Comparison of ENCODE assay signal across 1 cellular context in the genomic region with DNA sequence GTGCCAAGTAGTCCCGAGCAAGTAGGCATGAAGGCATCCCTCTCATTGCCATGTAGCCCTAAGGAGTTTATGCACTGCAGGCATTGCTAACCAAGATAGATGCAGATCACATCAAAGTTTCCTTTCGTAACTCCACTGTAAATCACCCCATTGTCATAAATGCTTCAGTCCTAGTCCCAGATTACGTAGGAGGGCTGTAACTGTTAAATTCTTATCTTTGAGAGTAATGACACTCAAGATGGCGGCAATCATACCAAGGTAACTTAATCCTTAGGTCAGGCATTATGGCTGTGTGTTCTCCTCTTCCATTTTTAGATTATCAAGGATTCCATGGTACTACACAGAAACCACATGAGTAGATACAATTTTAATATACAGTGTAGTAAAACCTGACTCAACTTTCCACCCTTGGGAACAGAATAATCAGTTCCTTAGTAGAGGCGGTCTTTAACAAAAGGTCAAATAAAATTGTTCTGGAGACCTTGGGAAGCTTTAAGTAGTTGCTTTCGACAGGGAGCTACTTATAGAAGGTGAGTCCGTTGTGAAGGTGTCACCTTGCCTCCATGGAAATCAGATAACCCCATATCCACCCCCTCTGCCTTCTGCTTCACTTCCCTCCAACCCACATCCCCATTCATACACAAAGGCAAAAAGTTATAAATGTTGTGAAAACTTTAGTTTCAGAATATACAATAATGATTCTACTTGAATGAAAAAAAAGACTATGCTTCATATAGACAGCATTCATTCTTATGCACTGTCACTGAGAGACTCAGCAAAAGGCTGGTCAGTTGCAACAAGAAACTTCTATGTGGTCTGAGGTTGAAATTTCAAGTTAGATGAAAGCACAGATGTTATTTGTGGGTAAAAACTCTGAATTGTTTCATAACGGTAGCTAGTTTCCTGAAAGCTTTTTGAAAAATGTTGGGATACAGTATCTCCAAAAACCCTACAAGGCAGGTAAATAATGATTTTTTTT.
TF ChIP-seq lines count a peak whose summit lies in the region.

No MANE protein-coding gene starts in this region.

TF ChIP-seq in K562, 482 proteins besides CTCF, POLR2A, EP300 and RAD21 (continued from another document):
- TF ChIP-seq TSC22D4 (tag; IDR thresholded peaks at IDR 0.05): no peak
- no peak for TF ChIP-seq POLR3G (IDR thresholded peaks at IDR 0.05; ENCODE audit: extremely low read depth, insufficient read length, insufficient replicate concordance)
- TF ChIP-seq TEAD4 (IDR thresholded peaks at IDR 0.05; ENCODE audit: low read length): peak; percentile 19; the same call in 1 of the 2 replicates
- no peak for TF ChIP-seq TEAD4 (CRISPR knock-in tag; IDR thresholded peaks at IDR 0.05; ENCODE audit: borderline replicate concordance)
- TF ChIP-seq ZNF134 (CRISPR knock-in tag; conservative IDR thresholded peaks at IDR 0.05): no peak
- no peak for TF ChIP-seq MAFG (tag; conservative IDR thresholded peaks at IDR 0.05)
- no peak for TF ChIP-seq NR1H2 (CRISPR knock-in tag; IDR thresholded peaks at IDR 0.05)
- no peak for TF ChIP-seq CBFA2T3 (IDR thresholded peaks at IDR 0.05)
- TF ChIP-seq XRCC5 (IDR thresholded peaks at IDR 0.05; ENCODE audit: low read depth, low read length): no peak
- peak in 1 of 3 experiments; percentile 8 for TF ChIP-seq YY1 (IDR thresholded peaks at IDR 0.05; ENCODE audit: borderline replicate concordance in 1 of 3, control insufficient read depth in 1 of 3, extremely low read depth in 1 of 3, insufficient read depth in 3 of 3, insufficient read length in 1 of 3, insufficient replicate concordance in 2 of 3, low read depth in 1 of 3, low read length in 2 of 3)
- no peak for TF ChIP-seq NR2C1 (IDR thresholded peaks at IDR 0.05)
- TF ChIP-seq NR2C1 (tag; IDR thresholded peaks at IDR 0.05): no peak
- TF ChIP-seq, protein P1, sequence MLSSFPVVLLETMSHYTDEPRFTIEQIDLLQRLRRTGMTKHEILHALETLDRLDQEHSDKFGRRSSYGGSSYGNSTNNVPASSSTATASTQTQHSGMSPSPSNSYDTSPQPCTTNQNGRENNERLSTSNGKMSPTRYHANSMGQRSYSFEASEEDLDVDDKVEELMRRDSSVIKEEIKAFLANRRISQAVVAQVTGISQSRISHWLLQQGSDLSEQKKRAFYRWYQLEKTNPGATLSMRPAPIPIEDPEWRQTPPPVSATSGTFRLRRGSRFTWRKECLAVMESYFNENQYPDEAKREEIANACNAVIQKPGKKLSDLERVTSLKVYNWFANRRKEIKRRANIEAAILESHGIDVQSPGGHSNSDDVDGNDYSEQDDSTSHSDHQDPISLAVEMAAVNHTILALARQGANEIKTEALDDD (IDR thresholded peaks at IDR 0.05): no peak
- peak; percentile 80 for TF ChIP-seq MEIS2 (IDR thresholded peaks at IDR 0.05; ENCODE audit: partially characterized antibody)
- no peak for TF ChIP-seq SAP30 (IDR thresholded peaks at IDR 0.05; ENCODE audit: borderline replicate concordance, insufficient read depth, low read depth, low read length, poor library complexity, severe bottlenecking)
- no peak for TF ChIP-seq CHAMP1 (IDR thresholded peaks at IDR 0.05)
- TF ChIP-seq, protein P2, sequence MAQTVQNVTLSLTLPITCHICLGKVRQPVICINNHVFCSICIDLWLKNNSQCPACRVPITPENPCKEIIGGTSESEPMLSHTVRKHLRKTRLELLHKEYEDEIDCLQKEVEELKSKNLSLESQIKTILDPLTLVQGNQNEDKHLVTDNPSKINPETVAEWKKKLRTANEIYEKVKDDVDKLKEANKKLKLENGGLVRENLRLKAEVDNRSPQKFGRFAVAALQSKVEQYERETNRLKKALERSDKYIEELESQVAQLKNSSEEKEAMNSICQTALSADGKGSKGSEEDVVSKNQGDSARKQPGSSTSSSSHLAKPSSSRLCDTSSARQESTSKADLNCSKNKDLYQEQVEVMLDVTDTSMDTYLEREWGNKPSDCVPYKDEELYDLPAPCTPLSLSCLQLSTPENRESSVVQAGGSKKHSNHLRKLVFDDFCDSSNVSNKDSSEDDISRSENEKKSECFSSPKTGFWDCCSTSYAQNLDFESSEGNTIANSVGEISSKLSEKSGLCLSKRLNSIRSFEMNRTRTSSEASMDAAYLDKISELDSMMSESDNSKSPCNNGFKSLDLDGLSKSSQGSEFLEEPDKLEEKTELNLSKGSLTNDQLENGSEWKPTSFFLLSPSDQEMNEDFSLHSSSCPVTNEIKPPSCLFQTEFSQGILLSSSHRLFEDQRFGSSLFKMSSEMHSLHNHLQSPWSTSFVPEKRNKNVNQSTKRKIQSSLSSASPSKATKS (CRISPR knock-in tag; IDR thresholded peaks at IDR 0.05): no peak
- no peak for TF ChIP-seq RBM17 (IDR thresholded peaks at IDR 0.05; ENCODE audit: borderline replicate concordance, low read depth, low read length)
- TF ChIP-seq, protein P3, sequence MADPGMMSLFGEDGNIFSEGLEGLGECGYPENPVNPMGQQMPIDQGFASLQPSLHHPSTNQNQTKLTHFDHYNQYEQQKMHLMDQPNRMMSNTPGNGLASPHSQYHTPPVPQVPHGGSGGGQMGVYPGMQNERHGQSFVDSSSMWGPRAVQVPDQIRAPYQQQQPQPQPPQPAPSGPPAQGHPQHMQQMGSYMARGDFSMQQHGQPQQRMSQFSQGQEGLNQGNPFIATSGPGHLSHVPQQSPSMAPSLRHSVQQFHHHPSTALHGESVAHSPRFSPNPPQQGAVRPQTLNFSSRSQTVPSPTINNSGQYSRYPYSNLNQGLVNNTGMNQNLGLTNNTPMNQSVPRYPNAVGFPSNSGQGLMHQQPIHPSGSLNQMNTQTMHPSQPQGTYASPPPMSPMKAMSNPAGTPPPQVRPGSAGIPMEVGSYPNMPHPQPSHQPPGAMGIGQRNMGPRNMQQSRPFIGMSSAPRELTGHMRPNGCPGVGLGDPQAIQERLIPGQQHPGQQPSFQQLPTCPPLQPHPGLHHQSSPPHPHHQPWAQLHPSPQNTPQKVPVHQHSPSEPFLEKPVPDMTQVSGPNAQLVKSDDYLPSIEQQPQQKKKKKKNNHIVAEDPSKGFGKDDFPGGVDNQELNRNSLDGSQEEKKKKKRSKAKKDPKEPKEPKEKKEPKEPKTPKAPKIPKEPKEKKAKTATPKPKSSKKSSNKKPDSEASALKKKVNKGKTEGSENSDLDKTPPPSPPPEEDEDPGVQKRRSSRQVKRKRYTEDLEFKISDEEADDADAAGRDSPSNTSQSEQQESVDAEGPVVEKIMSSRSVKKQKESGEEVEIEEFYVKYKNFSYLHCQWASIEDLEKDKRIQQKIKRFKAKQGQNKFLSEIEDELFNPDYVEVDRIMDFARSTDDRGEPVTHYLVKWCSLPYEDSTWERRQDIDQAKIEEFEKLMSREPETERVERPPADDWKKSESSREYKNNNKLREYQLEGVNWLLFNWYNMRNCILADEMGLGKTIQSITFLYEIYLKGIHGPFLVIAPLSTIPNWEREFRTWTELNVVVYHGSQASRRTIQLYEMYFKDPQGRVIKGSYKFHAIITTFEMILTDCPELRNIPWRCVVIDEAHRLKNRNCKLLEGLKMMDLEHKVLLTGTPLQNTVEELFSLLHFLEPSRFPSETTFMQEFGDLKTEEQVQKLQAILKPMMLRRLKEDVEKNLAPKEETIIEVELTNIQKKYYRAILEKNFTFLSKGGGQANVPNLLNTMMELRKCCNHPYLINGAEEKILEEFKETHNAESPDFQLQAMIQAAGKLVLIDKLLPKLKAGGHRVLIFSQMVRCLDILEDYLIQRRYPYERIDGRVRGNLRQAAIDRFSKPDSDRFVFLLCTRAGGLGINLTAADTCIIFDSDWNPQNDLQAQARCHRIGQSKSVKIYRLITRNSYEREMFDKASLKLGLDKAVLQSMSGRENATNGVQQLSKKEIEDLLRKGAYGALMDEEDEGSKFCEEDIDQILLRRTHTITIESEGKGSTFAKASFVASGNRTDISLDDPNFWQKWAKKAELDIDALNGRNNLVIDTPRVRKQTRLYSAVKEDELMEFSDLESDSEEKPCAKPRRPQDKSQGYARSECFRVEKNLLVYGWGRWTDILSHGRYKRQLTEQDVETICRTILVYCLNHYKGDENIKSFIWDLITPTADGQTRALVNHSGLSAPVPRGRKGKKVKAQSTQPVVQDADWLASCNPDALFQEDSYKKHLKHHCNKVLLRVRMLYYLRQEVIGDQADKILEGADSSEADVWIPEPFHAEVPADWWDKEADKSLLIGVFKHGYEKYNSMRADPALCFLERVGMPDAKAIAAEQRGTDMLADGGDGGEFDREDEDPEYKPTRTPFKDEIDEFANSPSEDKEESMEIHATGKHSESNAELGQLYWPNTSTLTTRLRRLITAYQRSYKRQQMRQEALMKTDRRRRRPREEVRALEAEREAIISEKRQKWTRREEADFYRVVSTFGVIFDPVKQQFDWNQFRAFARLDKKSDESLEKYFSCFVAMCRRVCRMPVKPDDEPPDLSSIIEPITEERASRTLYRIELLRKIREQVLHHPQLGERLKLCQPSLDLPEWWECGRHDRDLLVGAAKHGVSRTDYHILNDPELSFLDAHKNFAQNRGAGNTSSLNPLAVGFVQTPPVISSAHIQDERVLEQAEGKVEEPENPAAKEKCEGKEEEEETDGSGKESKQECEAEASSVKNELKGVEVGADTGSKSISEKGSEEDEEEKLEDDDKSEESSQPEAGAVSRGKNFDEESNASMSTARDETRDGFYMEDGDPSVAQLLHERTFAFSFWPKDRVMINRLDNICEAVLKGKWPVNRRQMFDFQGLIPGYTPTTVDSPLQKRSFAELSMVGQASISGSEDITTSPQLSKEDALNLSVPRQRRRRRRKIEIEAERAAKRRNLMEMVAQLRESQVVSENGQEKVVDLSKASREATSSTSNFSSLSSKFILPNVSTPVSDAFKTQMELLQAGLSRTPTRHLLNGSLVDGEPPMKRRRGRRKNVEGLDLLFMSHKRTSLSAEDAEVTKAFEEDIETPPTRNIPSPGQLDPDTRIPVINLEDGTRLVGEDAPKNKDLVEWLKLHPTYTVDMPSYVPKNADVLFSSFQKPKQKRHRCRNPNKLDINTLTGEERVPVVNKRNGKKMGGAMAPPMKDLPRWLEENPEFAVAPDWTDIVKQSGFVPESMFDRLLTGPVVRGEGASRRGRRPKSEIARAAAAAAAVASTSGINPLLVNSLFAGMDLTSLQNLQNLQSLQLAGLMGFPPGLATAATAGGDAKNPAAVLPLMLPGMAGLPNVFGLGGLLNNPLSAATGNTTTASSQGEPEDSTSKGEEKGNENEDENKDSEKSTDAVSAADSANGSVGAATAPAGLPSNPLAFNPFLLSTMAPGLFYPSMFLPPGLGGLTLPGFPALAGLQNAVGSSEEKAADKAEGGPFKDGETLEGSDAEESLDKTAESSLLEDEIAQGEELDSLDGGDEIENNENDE (IDR thresholded peaks at IDR 0.05; ENCODE audit: low read depth, low read length): no peak
- TF ChIP-seq ZNF695 (CRISPR knock-in tag; IDR thresholded peaks at IDR 0.05): no peak
- TF ChIP-seq CBX1 (IDR thresholded peaks at IDR 0.05; ENCODE audit: low read depth): no peak
- no peak for TF ChIP-seq KLF13 (tag; IDR thresholded peaks at IDR 0.05; ENCODE audit: borderline replicate concordance, low read depth)
- no peak for TF ChIP-seq ZNF668 (CRISPR knock-in tag; IDR thresholded peaks at IDR 0.05)
- no peak for TF ChIP-seq GTF2F1 (IDR thresholded peaks at IDR 0.05; ENCODE audit: low read depth, low read length)
- TF ChIP-seq, protein P4, sequence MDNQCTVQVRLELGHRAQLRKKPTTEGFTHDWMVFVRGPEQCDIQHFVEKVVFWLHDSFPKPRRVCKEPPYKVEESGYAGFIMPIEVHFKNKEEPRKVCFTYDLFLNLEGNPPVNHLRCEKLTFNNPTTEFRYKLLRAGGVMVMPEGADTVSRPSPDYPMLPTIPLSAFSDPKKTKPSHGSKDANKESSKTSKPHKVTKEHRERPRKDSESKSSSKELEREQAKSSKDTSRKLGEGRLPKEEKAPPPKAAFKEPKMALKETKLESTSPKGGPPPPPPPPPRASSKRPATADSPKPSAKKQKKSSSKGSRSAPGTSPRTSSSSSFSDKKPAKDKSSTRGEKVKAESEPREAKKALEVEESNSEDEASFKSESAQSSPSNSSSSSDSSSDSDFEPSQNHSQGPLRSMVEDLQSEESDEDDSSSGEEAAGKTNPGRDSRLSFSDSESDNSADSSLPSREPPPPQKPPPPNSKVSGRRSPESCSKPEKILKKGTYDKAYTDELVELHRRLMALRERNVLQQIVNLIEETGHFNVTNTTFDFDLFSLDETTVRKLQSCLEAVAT (IDR thresholded peaks at IDR 0.05): no peak
- peak; percentile 6; the same call in 1 of the 2 replicates for TF ChIP-seq NFE2 (IDR thresholded peaks at IDR 0.05; ENCODE audit: low read depth)
- no peak for TF ChIP-seq HNRNPUL1 (IDR thresholded peaks at IDR 0.05; ENCODE audit: low read length)
